ENCODE assay signal across 12 cellular contexts in genomic region chr14:104693482-104694431, GRCh38. TPM values are rescaled to one million over a fixed set of nuclear protein-coding genes. Genes with fewer than 3 reads are reported as not detected.
DNase-seq lines count a peak whose midpoint lies in the region; ATAC-seq and TF ChIP-seq lines count a peak whose summit lies in the region.
"Had no signal": no experiment of that assay in that cellular context is flagged by ENCODE, and none has a peak within 500 bp of the region (broad histone marks: within the 10 kb centered on the region; RNA-seq: fewer than 3 reads in every experiment).

No MANE protein-coding gene starts in this region.

- peaks cover 77 to 92% (median 88%) of the 10 kb centered on the region in 11 experiments for H4K20me1 ChIP-seq in BLaER1 treated with 17β-estradiol and CSF1 and Interleukin-3, amounts not matched to agents 10 nM and 100 nM
- peaks cover 33% of the 10 kb centered on the region for H4K20me1 ChIP-seq in Loucy (ENCODE audit: insufficient read depth, low read length, poor library complexity, severe bottlenecking)

- H3K27me3 ChIP-seq in BLaER1 treated with 17β-estradiol and CSF1 and Interleukin-3, amounts not matched to agents 10 nM and 100 nM = no peaks in the 10 kb centered on the region
- H3K27me3 ChIP-seq in Loucy (ENCODE audit: insufficient read depth, low read length, poor library complexity, severe bottlenecking) = no peaks in the 10 kb centered on the region

- H3K4me2 ChIP-seq in BLaER1 treated with 17β-estradiol and CSF1 and Interleukin-3, amounts not matched to agents 10 nM and 100 nM = peak overlapping the region; percentile 96 to 100 (median 100)
- peak overlapping the region; percentile 98 for H3K4me2 ChIP-seq in Loucy (ENCODE audit: low read depth, low read length, poor library complexity, severe bottlenecking)
- H3K4me2 ChIP-seq: smooth muscle cell had no signal

- H3K4me1 Mint-ChIP-seq in neural crest cell = peaks cover 16% of the 10 kb centered on the region

- H3K4me1 ChIP-seq in BLaER1 treated with 17β-estradiol and CSF1 and Interleukin-3, amounts not matched to agents 10 nM and 100 nM = peaks cover 85 to 92% (median 90%) of the 10 kb centered on the region in 10 experiments
- peaks cover 58% of the 10 kb centered on the region for H3K4me1 ChIP-seq in Loucy (ENCODE audit: insufficient read depth, low read length, poor library complexity, severe bottlenecking)

- peak overlapping the region; percentile 59 to 98 (median 94); a peak in 21 of 22 replicates for H3K9ac ChIP-seq in BLaER1 treated with 17β-estradiol and CSF1 and Interleukin-3, amounts not matched to agents 10 nM and 100 nM
- peak overlapping the region; percentile 99 for H3K9ac ChIP-seq in Loucy (ENCODE audit: low read depth, low read length, poor library complexity, severe bottlenecking)

- peaks cover 82% of the 10 kb centered on the region for H3K79me2 ChIP-seq in Loucy (ENCODE audit: insufficient read depth, low read length)

- H2AFZ ChIP-seq in Loucy (ENCODE audit: low read length) = no peak overlapping the region

- peaks cover 24 to 65% (median 43%) of the 10 kb centered on the region in 11 experiments; a peak in 21 of 22 replicates for H3K36me3 ChIP-seq in BLaER1 treated with 17β-estradiol and CSF1 and Interleukin-3, amounts not matched to agents 10 nM and 100 nM
- H3K36me3 ChIP-seq in Loucy (ENCODE audit: insufficient read depth, low read length) = peaks cover 5% of the 10 kb centered on the region; the same call in 1 of the 2 replicates

- DNase-seq in coronary artery (ENCODE audit: low spot score) (no peak), neural crest cell (ENCODE audit: low read depth, low spot score) (no peak), iPS-NIHi11 (ENCODE audit: low spot score) (no peak), ureter (ENCODE audit: low spot score) (no peak)
- DNase-seq in stimulated activated naive CD4-positive, alpha-beta T cell treated with Interleukin-2 at 50 U/mL for 16 hours (lab: John Stamatoyannopoulos, UW) = no peak
- DNase-seq: activated gamma-delta T cell treated with Interleukin-2 at 50 U/mL for 16 hours; DMS 273 treated with DMSO at 0.1 percent for 48 hours; effector CD8-positive, alpha-beta T cell had no signal

- H3K4me3 ChIP-seq in BLaER1 treated with 17β-estradiol and CSF1 and Interleukin-3, amounts not matched to agents 10 nM and 100 nM = peak overlapping the region in 6 of 10 experiments; percentile 14 to 53 (median 42); a peak in 7 of 20 replicates
- peak overlapping the region; percentile 99 for H3K4me3 ChIP-seq in Loucy (ENCODE audit: low read length, poor library complexity, severe bottlenecking)
- peak overlapping the region; percentile 43 for H3K4me3 ChIP-seq in coronary artery
- H3K4me3 ChIP-seq: smooth muscle cell had no signal

- no peaks in the 10 kb centered on the region for H3K9me2 ChIP-seq in Loucy (replicated peaks; ENCODE audit: low read depth, low read length)

- no peaks in the 10 kb centered on the region for H3K36me3 Mint-ChIP-seq in neural crest cell (ENCODE audit: low read depth)

- TF ChIP-seq CTCF in Loucy (conservative IDR thresholded peaks at IDR 0.05; ENCODE audit: low read length) = no peak
- no peak for TF ChIP-seq CTCF in coronary artery (IDR thresholded peaks at IDR 0.05)
- TF ChIP-seq CTCF in neural crest cell (conservative IDR thresholded peaks at IDR 0.05) = no peak

- peak overlapping the region; percentile 81 for H3K27ac Mint-ChIP-seq in neural crest cell (ENCODE audit: unreplicated experiment)

- H3K27me3 Mint-ChIP-seq in neural crest cell (ENCODE audit: low read depth) = no peaks in the 10 kb centered on the region

- no peaks in the 10 kb centered on the region for H3K9me3 Mint-ChIP-seq in neural crest cell

- H3F3A ChIP-seq in Loucy (ENCODE audit: low read depth) = 0 out of 2 replicates have a peak, but pooled peaks cover 2% of the 10 kb centered on the region

- ATAC-seq in HG03469 (IDR thresholded peaks at IDR 0.05; ENCODE audit: unreplicated experiment) = no peak

- H3K9me3 ChIP-seq in BLaER1 treated with 17β-estradiol and CSF1 and Interleukin-3, amounts not matched to agents 10 nM and 100 nM (replicated peaks in 1 of 11) = no peaks in the 10 kb centered on the region
- no peaks in the 10 kb centered on the region for H3K9me3 ChIP-seq in Loucy (ENCODE audit: insufficient read depth, low read depth, low read length)

- H3K4me3 Mint-ChIP-seq in neural crest cell = no peak overlapping the region

- H3K27ac ChIP-seq in BLaER1 treated with 17β-estradiol and CSF1 and Interleukin-3, amounts not matched to agents 10 nM and 100 nM = peak overlapping the region in 9 of 11 experiments; percentile 59 to 93 (median 77); a peak in 17 of 22 replicates
- peak overlapping the region; percentile 72 to 89 for H3K27ac ChIP-seq in coronary artery

RNA-seq across cellular contexts. Expression of gene INF2, which starts 4.3 kb away (rescaled TPM):
- 60.6 and 61.7 TPM in 2 replicates for total RNA-seq in neural crest cell
- total RNA-seq in ureter = 81.6 TPM

RNA-seq across cellular contexts. Expression of gene ADSS1, which starts 30.3 kb away (rescaled TPM):
- total RNA-seq in neural crest cell (4.4 and 5.0 TPM in 2 replicates), ureter (11.0 TPM)

RNA-seq across cellular contexts. Expression of gene SIVA1, which starts 59.2 kb away (rescaled TPM):
- 109 and 121 TPM in 2 replicates for total RNA-seq in neural crest cell
- 56.5 TPM for total RNA-seq in ureter

Comparison
In these comparisons a context has a peak if more than half of its experiments do, and no peak if none do; other contexts are left out.
1. H3K4me3 ChIP-seq: peak in every context shown above with its lines; median percentile 99 in Loucy; 43 in coronary artery; 42 in BLaER1 treated with 17β-estradiol and CSF1 and Interleukin-3, amounts not matched to agents 10 nM and 100 nM.